9 cellular contexts compared by ENCODE assay signal in the genomic region with DNA sequence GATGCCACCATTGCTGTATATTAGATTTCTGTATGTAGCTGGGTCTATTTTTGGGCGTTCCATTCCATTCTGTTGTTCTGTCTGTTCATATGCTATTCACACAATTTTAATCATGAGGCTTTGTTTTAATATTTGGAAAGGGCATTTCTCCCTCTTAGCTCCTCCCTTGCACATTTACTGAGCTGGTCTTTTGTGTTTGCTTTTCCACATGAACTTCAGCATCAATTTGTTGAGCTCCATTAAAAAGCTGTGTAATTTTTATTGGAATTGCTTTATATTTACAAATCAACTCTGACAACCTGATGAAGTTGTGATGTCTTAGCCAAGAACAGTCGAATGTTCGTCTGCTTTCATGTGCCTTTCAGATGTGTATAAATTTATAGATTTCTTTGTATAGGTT.
"Had no signal": no experiment of that assay in that cellular context is flagged by ENCODE, and none has a peak within 500 bp of the region (broad histone marks: within the 10 kb centered on the region; RNA-seq: fewer than 3 reads in every experiment).

No MANE protein-coding gene starts in this region.

- H3K4me3 ChIP-seq: GM23248, HAP-1, K562 had no signal

- H3K27ac ChIP-seq: GM23248, HL-60 had no signal

- DNase-seq: GM23248, GOT3, H7, HFFc6, IMR-90, KG1 had no signal

- FAIRE-seq: K562 had no signal
